In genomic region chr7:51472017-51472296, GRCh38 we compare ENCODE assay signal across 19 cellular contexts.
A peak's percentile ranks its signal among the peaks of the same experiment; 100 is the strongest.
DNase-seq lines count a peak whose midpoint lies in the region; FAIRE-seq and TF ChIP-seq lines count a peak whose summit lies in the region.
"Had no signal": no experiment of that assay in that cellular context is flagged by ENCODE, and none has a peak within 500 bp of the region (broad histone marks: within the 10 kb centered on the region; RNA-seq: fewer than 3 reads in every experiment).

No MANE protein-coding gene starts in this region.

- peak overlapping the region in 3 of 5 experiments; percentile 14 to 92 (median 81) for H3K27ac Mint-ChIP-seq in brain
- H3K27ac Mint-ChIP-seq: activated CD4-positive, alpha-beta memory T cell treated with anti-CD3 and anti-CD28 coated beads, Interleukin-2, amount 10 ng/mL, durations not matched to agents 7 days and 5 days; activated naive CD4-positive, alpha-beta T cell treated with anti-CD3 and anti-CD28 coated beads, Interleukin-2, amount 10 ng/mL, durations not matched to agents 7 days and 5 days; T-helper 1 cell treated with Interleukin-12 subunit alpha and Interleukin-12 subunit beta and Interleukin-4 antibody, amounts not matched to agents 30 μg/mL and 1 μg/mL, for 36 hours had no signal

- H3K4me3 ChIP-seq in H7 (ENCODE audit: insufficient read depth, low read depth, low read length) = no peak overlapping the region; the same call in 1 of the 2 replicates
- no peak overlapping the region for H3K4me3 ChIP-seq in kidney (ENCODE audit: low read length in 2 of 2)

- no peaks in the 10 kb centered on the region for H3K36me3 ChIP-seq in H7 (replicated peaks; ENCODE audit: control insufficient read depth, insufficient read depth, low read length)
- no peaks in the 10 kb centered on the region for H3K36me3 ChIP-seq in kidney (ENCODE audit: control insufficient read depth in 1 of 2, insufficient read depth in 2 of 2, low read length in 2 of 2)
- H3K36me3 ChIP-seq: brain microvascular endothelial cell had no signal

- H3K9ac ChIP-seq in kidney (ENCODE audit: low read length in 2 of 2) = no peak overlapping the region

- H3K36me3 Mint-ChIP-seq in brain = no peaks in the 10 kb centered on the region

- H3K4me1 ChIP-seq in kidney (ENCODE audit: control insufficient read depth in 1 of 2, insufficient read depth in 1 of 2, low read depth in 1 of 2, low read length in 2 of 2) = no peaks in the 10 kb centered on the region

- peaks cover 38% of the 10 kb centered on the region for H3K4me1 Mint-ChIP-seq in brain

- H3K27me3 ChIP-seq in H7 (ENCODE audit: control insufficient read depth, insufficient read depth, low read length) = peaks cover 7% of the 10 kb centered on the region; the same call in 1 of the 2 replicates
- H3K27me3 ChIP-seq: brain microvascular endothelial cell had no signal

- H3K9me3 ChIP-seq in kidney (ENCODE audit: control insufficient read depth in 1 of 2, low read length in 2 of 2) = no peaks in the 10 kb centered on the region

- TF ChIP-seq CTCF in brain (conservative IDR thresholded peaks at IDR 0.05) = no peak
- no peak for TF ChIP-seq CTCF in kidney (IDR thresholded peaks at IDR 0.05; ENCODE audit: borderline replicate concordance, extremely low read depth, insufficient read depth)

- peak overlapping the region; percentile 45 to 79 (median 72) for H3K4me3 Mint-ChIP-seq in brain
- H3K4me3 Mint-ChIP-seq: activated CD4-positive, alpha-beta memory T cell treated with anti-CD3 and anti-CD28 coated beads, Interleukin-2, amount 10 ng/mL, durations not matched to agents 7 days and 5 days; T-helper 1 cell treated with Interleukin-12 subunit alpha and Interleukin-12 subunit beta and Interleukin-4 antibody, amounts not matched to agents 30 μg/mL and 1 μg/mL, for 36 hours had no signal

- H3K9me3 Mint-ChIP-seq in brain = no peaks in the 10 kb centered on the region

- peak; percentile 69 for DNase-seq in H7
- DNase-seq in left kidney (ENCODE audit: low read depth, low spot score) = peak; percentile 75
- peak; percentile 71 for DNase-seq in retina
- no peak for DNase-seq in kidney
- DNase-seq in GM12891 (ENCODE audit: insufficient read length, low spot score) = no peak
- no peak for DNase-seq in COLO829 (ENCODE audit: low spot score)
- DNase-seq: activated CD4-positive, alpha-beta memory T cell treated with anti-CD3 and anti-CD28 coated beads, Interleukin-2, amount 10 ng/mL, durations not matched to agents 7 days and 5 days; activated T-cell treated with anti-CD3 and anti-CD28 coated beads, Interleukin-2, amount 50 U/mL, for 1 hour; brain microvascular endothelial cell; foreskin melanocyte; GDM1; NCI-H2171; right cardiac atrium; stimulated activated CD4-positive, alpha-beta T cell treated with anti-CD3 and anti-CD28 coated beads, Interleukin-15, amount 100 ng/mL, for 24 hours; stimulated activated naive CD4-positive, alpha-beta T cell treated with Interleukin-2 at 50 U/mL for 16 hours had no signal

- no peak for FAIRE-seq in kidney (lab: Jason Lieb, UNC)
- no peak for FAIRE-seq in GM12891 (lab: Jason Lieb, UNC)

- H3K27me3 Mint-ChIP-seq in brain = no peaks in the 10 kb centered on the region

- intact Hi-C loops in kidney (cut with DNase I) = no loop called here

- TF ChIP-seq POLR2A in GM12891 (IDR thresholded peaks at IDR 0.05; ENCODE audit: low read depth, low read length) = no peak

- H3K27ac ChIP-seq in kidney (ENCODE audit: low read depth in 2 of 2, low read length in 2 of 2) = no peak overlapping the region
- H3K27ac ChIP-seq: brain microvascular endothelial cell, epithelial cell of prostate had no signal

TF ChIP-seq in GM12891, 5 proteins besides CTCF, POLR2A, EP300 and RAD21:
- TF ChIP-seq PAX5 (IDR thresholded peaks at IDR 0.05; ENCODE audit: insufficient read depth, low read length, severe bottlenecking) (no peak), POU2F2 (IDR thresholded peaks at IDR 0.05; ENCODE audit: low read depth, low read length) (no peak), TAF1 (IDR thresholded peaks at IDR 0.05; ENCODE audit: low read depth, low read length) (no peak), POLR2AphosphoS5 (IDR thresholded peaks at IDR 0.05; ENCODE audit: low read depth, low read length) (no peak), SPI1 (IDR thresholded peaks at IDR 0.05; ENCODE audit: low read depth, low read length) (no peak)

Comparison
In these comparisons a context has a peak if more than half of its experiments do, and no peak if none do; other contexts are left out.
1. DNase-seq: peak in H7 (single experiment), left kidney (single experiment) and retina (single experiment); none in kidney (single experiment), GM12891 (single experiment) and COLO829 (single experiment).